ENCODE assay signal across 29 cellular contexts in genomic region chr6:132726608-132726975, GRCh38. TPM values are rescaled to one million over a fixed set of nuclear protein-coding genes. Genes with fewer than 3 reads are reported as not detected.
"Had no signal": no experiment of that assay in that cellular context is flagged by ENCODE, and none has a peak within 500 bp of the region (broad histone marks: within the 10 kb centered on the region; RNA-seq: fewer than 3 reads in every experiment).

No MANE protein-coding gene starts in this region.

- H3K27me3 Mint-ChIP-seq: activated naive CD8-positive, alpha-beta T cell; central memory CD8-positive, alpha-beta T cell; dendritic cell treated with granulocyte-macrophage colony-stimulating factor and Interleukin-4, amounts not matched to agents 40 ng/mL and 50 ng/mL, for 4 days; naive B cell; stimulated activated naive B cell treated with anti-CD40 and anti-IgM and Interleukin-4, amounts not matched to agents 10 μg/mL and 1 μg/mL and 100 μg/mL, for 72 hours had no signal

- H3K4me1 Mint-ChIP-seq: central memory CD8-positive, alpha-beta T cell; naive B cell; neural crest cell; stimulated activated naive B cell treated with anti-CD40 and anti-IgM and Interleukin-4, amounts not matched to agents 10 μg/mL and 1 μg/mL and 100 μg/mL, for 72 hours had no signal

- H3K27ac Mint-ChIP-seq: activated naive CD8-positive, alpha-beta T cell; activated T-cell treated with anti-CD3 and anti-CD28 coated beads, Interleukin-2, amount 50 U/mL, for 72 hours; dendritic cell treated with granulocyte-macrophage colony-stimulating factor and Interleukin-4, amounts not matched to agents 40 ng/mL and 50 ng/mL, for 4 days; endodermal cell; stimulated activated naive B cell treated with anti-CD40 and anti-IgM and Interleukin-4, amounts not matched to agents 10 μg/mL and 1 μg/mL and 100 μg/mL, for 72 hours had no signal

- H3K4me3 Mint-ChIP-seq: activated naive CD8-positive, alpha-beta T cell; activated T-cell treated with anti-CD3 and anti-CD28 coated beads, Interleukin-2, amount 50 U/mL, for 72 hours; central memory CD8-positive, alpha-beta T cell; dendritic cell treated with granulocyte-macrophage colony-stimulating factor and Interleukin-4, amounts not matched to agents 40 ng/mL and 50 ng/mL, for 4 days; endodermal cell; naive B cell; neural crest cell; stimulated activated naive B cell treated with anti-CD40 and anti-IgM and Interleukin-4, amounts not matched to agents 10 μg/mL and 1 μg/mL and 100 μg/mL, for 72 hours had no signal

- H3K9me3 Mint-ChIP-seq: activated T-cell treated with anti-CD3 and anti-CD28 coated beads, Interleukin-2, amount 50 U/mL, for 72 hours; central memory CD8-positive, alpha-beta T cell; dendritic cell treated with granulocyte-macrophage colony-stimulating factor and Interleukin-4, amounts not matched to agents 40 ng/mL and 50 ng/mL, for 4 days; endodermal cell; naive B cell; neural crest cell; stimulated activated naive B cell treated with anti-CD40 and anti-IgM and Interleukin-4, amounts not matched to agents 10 μg/mL and 1 μg/mL and 100 μg/mL, for 72 hours had no signal

- H3K9me3 ChIP-seq: right atrium auricular region, suprapubic skin, tibial nerve had no signal

- ATAC-seq: activated T-cell treated with anti-CD3 and anti-CD28 coated beads, Interleukin-2, amount 50 U/mL, for 72 hours; esophagus mucosa; left cardiac atrium; left ventricle myocardium superior; stimulated activated naive B cell treated with anti-CD40 and anti-IgM and Interleukin-4, amounts not matched to agents 10 μg/mL and 1 μg/mL and 100 μg/mL, for 72 hours had no signal

- DNase-seq: activated CD4-positive, alpha-beta T cell treated with anti-CD3 and anti-CD28 coated beads for 4 hours; activated CD4-positive, alpha-beta T cell treated with anti-CD3 and anti-CD28 coated beads, Interleukin-2, amount 50 U/mL, for 4 hours; activated CD4-positive, CD25-positive, alpha-beta regulatory T cell; activated naive CD4-positive, alpha-beta T cell; activated T-cell treated with anti-CD3 and anti-CD28 coated beads for 4 hours; activated T-cell treated with anti-CD3 and anti-CD28 coated beads, Interleukin-2, amount 50 U/mL, for 72 hours; anterior cingulate cortex; endodermal cell; foreskin fibroblast; head of caudate nucleus; hippocampal formation; left cardiac atrium; left ventricle myocardium superior; naive B cell; stimulated activated CD4-positive, alpha-beta T cell treated with anti-CD3 and anti-CD28 coated beads, Interleukin-1b, Interleukin-23, amount 100 ng/mL, for 48 hours; stimulated activated CD4-positive, alpha-beta T cell treated with anti-CD3 and anti-CD28 coated beads, Interleukin-4, amount 100 ng/mL, for 4 hours; stimulated activated naive B cell treated with anti-CD40 and anti-IgM and Interleukin-4, amounts not matched to agents 10 μg/mL and 1 μg/mL and 100 μg/mL, for 72 hours had no signal

- H3K36me3 Mint-ChIP-seq: activated naive CD8-positive, alpha-beta T cell; stimulated activated naive B cell treated with anti-CD40 and anti-IgM and Interleukin-4, amounts not matched to agents 10 μg/mL and 1 μg/mL and 100 μg/mL, for 72 hours had no signal

RNA-seq across cellular contexts. Expression of gene VNN1, which starts 12.7 kb away (rescaled TPM):
- total RNA-seq: activated T-cell treated with anti-CD3 and anti-CD28 coated beads, Interleukin-2, amount 50 U/mL, for 72 hours; bronchial epithelial cell; endodermal cell; lung microvascular endothelial cell; neural crest cell; pulmonary artery endothelial cell had no signal

RNA-seq across cellular contexts. Expression of gene VNN2, which starts 31.1 kb away (rescaled TPM):
- total RNA-seq: bronchial epithelial cell, endodermal cell, lung microvascular endothelial cell, neural crest cell, pulmonary artery endothelial cell, smooth muscle cell had no signal
